ENCODE assay signal across 8 cellular contexts in genomic region chr6:134822920-134823430, GRCh38.
DNase-seq lines count a peak whose midpoint lies in the region; ATAC-seq and TF ChIP-seq lines count a peak whose summit lies in the region.

No MANE protein-coding gene starts in this region.

- peak overlapping the region; percentile 33 to 82; a peak in 3 of 4 replicates for H4K8ac ChIP-seq in IMR-90 (ENCODE audit: low read depth in 2 of 2, low read length in 2 of 2)
- H4K8ac ChIP-seq in trophoblast cell (ENCODE audit: low read depth, low read length), result no peak overlapping the region

- H2BK15ac ChIP-seq in IMR-90 (ENCODE audit: low read depth, low read length), result peak overlapping the region; percentile 71; the same call in 1 of the 3 replicates

- POLR2A ChIA-PET in IMR-90 (lab: Charles Lee; ENCODE audit: unreplicated experiment), result no interaction called here
- POLR2A ChIA-PET in activated naive CD8-positive, alpha-beta T cell treated with anti-CD3 and anti-CD28 coated beads, Interleukin-2, amount 10 ng/mL, durations not matched to agents 7 days and 5 days (lab: Charles Lee), result no interaction called here

- no peak overlapping the region for H3K27ac Mint-ChIP-seq in activated naive CD8-positive, alpha-beta T cell treated with anti-CD3 and anti-CD28 coated beads, Interleukin-2, amount 10 ng/mL, durations not matched to agents 7 days and 5 days

- H3K9me3 ChIP-seq in IMR-90 (ENCODE audit: control insufficient read depth, insufficient read depth, low read length), result no peaks in the 10 kb centered on the region; the same call in 1 of the 2 replicates
- no peaks in the 10 kb centered on the region for H3K9me3 ChIP-seq in NT2/D1 (ENCODE audit: insufficient read depth, low read length)
- peaks cover 2% of the 10 kb centered on the region for H3K9me3 ChIP-seq in trophoblast cell (ENCODE audit: insufficient read depth, low read depth, low read length)

- TF ChIP-seq RAD21 in IMR-90 (IDR thresholded peaks at IDR 0.05; ENCODE audit: low read length), result peak; percentile 100

- H3K79me2 ChIP-seq in trophoblast cell (ENCODE audit: control insufficient read depth, insufficient read depth, low read length, poor library complexity), result no peaks in the 10 kb centered on the region

- TF ChIP-seq CTCF in IMR-90 (conservative IDR thresholded peaks at IDR 0.05; ENCODE audit: low read depth, low read length), result peak; percentile 99

- no peaks in the 10 kb centered on the region for H3K36me3 ChIP-seq in IMR-90 (ENCODE audit: control insufficient read depth, insufficient read depth, low read length)
- H3K36me3 ChIP-seq in NT2/D1 (ENCODE audit: insufficient read depth, insufficient read length, low read length), result no peaks in the 10 kb centered on the region
- H3K36me3 ChIP-seq in trophoblast cell (ENCODE audit: control insufficient read depth in 1 of 2, insufficient read depth in 2 of 2, low read length in 2 of 2), result no peaks in the 10 kb centered on the region

- H2BK12ac ChIP-seq in trophoblast cell (ENCODE audit: low read length), result no peak overlapping the region

- H2AK9ac ChIP-seq in IMR-90 (replicated peaks; ENCODE audit: low read depth, low read length, poor library complexity), result peak overlapping the region; percentile 77

- peaks cover 6% of the 10 kb centered on the region for H3K4me1 Mint-ChIP-seq in activated naive CD8-positive, alpha-beta T cell treated with anti-CD3 and anti-CD28 coated beads, Interleukin-2, amount 10 ng/mL, durations not matched to agents 7 days and 5 days

- no peak overlapping the region for H3K4me3 ChIP-seq in IMR-90 (ENCODE audit: insufficient read depth, low read depth, low read length)
- no peak overlapping the region for H3K4me3 ChIP-seq in NT2/D1 (ENCODE audit: insufficient read length, low read depth)
- no peak overlapping the region for H3K4me3 ChIP-seq in trophoblast cell (ENCODE audit: low read depth, low read length)

- H3K14ac ChIP-seq in IMR-90 (replicated peaks; ENCODE audit: low read depth, low read length) (peak overlapping the region; percentile 56; the same call in 1 of the 2 replicates), trophoblast cell (ENCODE audit: low read length) (no peak overlapping the region)

- in situ Hi-C loops in IMR-90 (cut with MboI; ENCODE audit: low sequenced_read_pairs), result loop anchor here (5.0 kb wide), 1 partner anchor 656 kb away; no protein-coding TSS in a partner anchor

- CTCF ChIA-PET in IMR-90 (lab: Yijun Ruan, JAX), result interaction anchor here (0.5 to 1.8 kb wide), 14 partner anchors 8 to 674 kb away, joined by 3 to 11 read pairs (median 4); no protein-coding TSS in a partner anchor

- ATAC-seq in GM21529 (IDR thresholded peaks at IDR 0.05; ENCODE audit: unreplicated experiment) (peak; percentile 83), IMR-90 (ENCODE audit: low read depth) (peak; percentile 95), Right ventricle myocardium superior (ENCODE audit: poor library complexity) (peak; percentile 84), HG03571 (IDR thresholded peaks at IDR 0.05; ENCODE audit: unreplicated experiment) (no peak)
- ATAC-seq in activated naive CD8-positive, alpha-beta T cell treated with anti-CD3 and anti-CD28 coated beads, Interleukin-2, amount 10 ng/mL, durations not matched to agents 7 days and 5 days (ENCODE audit: low read depth), result peak; percentile 81

- H2AK5ac ChIP-seq in IMR-90 (ENCODE audit: low read depth, low read length) (peak overlapping the region; percentile 88; the same call in 1 of the 2 replicates), trophoblast cell (ENCODE audit: low read length) (no peak overlapping the region)

- peak overlapping the region; percentile 80 for H3K18ac ChIP-seq in IMR-90 (ENCODE audit: low read depth, low read length)
- H3K18ac ChIP-seq in trophoblast cell (ENCODE audit: low read length), result no peak overlapping the region

- H3K4me2 ChIP-seq in IMR-90 (ENCODE audit: low read depth, low read length), result peak overlapping the region; percentile 55; the same call in 1 of the 2 replicates
- no peak overlapping the region for H3K4me2 ChIP-seq in trophoblast cell (ENCODE audit: low read length)

- H3K79me1 ChIP-seq in IMR-90 (ENCODE audit: low read depth in 1 of 2, low read length in 2 of 2) (no peaks in the 10 kb centered on the region), trophoblast cell (ENCODE audit: low read length) (no peaks in the 10 kb centered on the region)

- H3K9me3 Mint-ChIP-seq in activated naive CD8-positive, alpha-beta T cell treated with anti-CD3 and anti-CD28 coated beads, Interleukin-2, amount 10 ng/mL, durations not matched to agents 7 days and 5 days, result no peaks in the 10 kb centered on the region

- BruUV-seq in IMR-90 (replicated peaks; lab: Mats Ljungman, UMichigan), result no TSS peak

- H3K9ac ChIP-seq in IMR-90 (ENCODE audit: low read depth, low read length) (peak overlapping the region; percentile 37; the same call in 1 of the 2 replicates), NT2/D1 (ENCODE audit: insufficient read length, low read depth) (no peak overlapping the region), trophoblast cell (ENCODE audit: low read length) (no peak overlapping the region)

- dilution Hi-C loops in IMR-90 (cut with HindIII; ENCODE audit: low sequenced_read_pairs, unreplicated experiment), result loop anchor here (10.0 kb wide), 2 partner anchors 178 to 658 kb away; no protein-coding TSS in a partner anchor

- H2AFZ ChIP-seq in IMR-90 (replicated peaks; ENCODE audit: low read length, poor library complexity) (peak overlapping the region; percentile 85), trophoblast cell (ENCODE audit: insufficient read depth, low read length, poor library complexity) (no peak overlapping the region)

- H4K12ac ChIP-seq in trophoblast cell (ENCODE audit: low read depth, low read length), result no peak overlapping the region

- H3K27me3 ChIP-seq in IMR-90 (ENCODE audit: control insufficient read depth, insufficient read depth, low read length) (no peaks in the 10 kb centered on the region), NT2/D1 (ENCODE audit: insufficient read depth, insufficient read length) (no peaks in the 10 kb centered on the region), trophoblast cell (ENCODE audit: insufficient read depth, low read length) (no peaks in the 10 kb centered on the region)

- no peaks in the 10 kb centered on the region for H3K36me3 Mint-ChIP-seq in activated naive CD8-positive, alpha-beta T cell treated with anti-CD3 and anti-CD28 coated beads, Interleukin-2, amount 10 ng/mL, durations not matched to agents 7 days and 5 days

- H4K5ac ChIP-seq in IMR-90 (ENCODE audit: low read depth, low read length), result peak overlapping the region; percentile 72

- intact Hi-C loops in IMR-90 (cut with micrococcal nuclease) (loop anchor here (1.0 to 5.0 kb wide), 6 partner anchors 118 to 667 kb away; no protein-coding TSS in a partner anchor), Right ventricle myocardium superior (cut with DNase I) (loop anchor here (5.0 kb wide), 2 partner anchors 181 to 651 kb away; no protein-coding TSS in a partner anchor)

- peak overlapping the region; percentile 97 for H2BK20ac ChIP-seq in IMR-90 (ENCODE audit: low read depth, low read length)

- H3K27ac ChIP-seq in IMR-90 (ENCODE audit: insufficient read depth, low read length), result peak overlapping the region; percentile 77
- no peak overlapping the region for H3K27ac ChIP-seq in trophoblast cell (ENCODE audit: low read depth, low read length)

- H3K4ac ChIP-seq in IMR-90 (ENCODE audit: low read depth, low read length) (peak overlapping the region; percentile 89), trophoblast cell (ENCODE audit: low read depth, low read length) (no peak overlapping the region)

- H3K56ac ChIP-seq in IMR-90 (ENCODE audit: extremely low read depth, insufficient read depth, low read length), result peak overlapping the region; percentile 77

- H3K9me1 ChIP-seq in IMR-90 (ENCODE audit: insufficient read depth, low read length), result 0 out of 2 replicates have a peak, but pooled peaks cover 4% of the 10 kb centered on the region

- peak overlapping the region; percentile 86 for H2BK5ac ChIP-seq in IMR-90 (ENCODE audit: low read depth, low read length, poor library complexity, severe bottlenecking)
- H2BK5ac ChIP-seq in trophoblast cell (ENCODE audit: low read depth, low read length, poor library complexity), result no peak overlapping the region

- peaks cover 5% of the 10 kb centered on the region for H3K27me3 Mint-ChIP-seq in activated naive CD8-positive, alpha-beta T cell treated with anti-CD3 and anti-CD28 coated beads, Interleukin-2, amount 10 ng/mL, durations not matched to agents 7 days and 5 days

- H4K20me1 ChIP-seq in IMR-90 (ENCODE audit: insufficient read depth, low read length), result no peaks in the 10 kb centered on the region

- DNase-seq in EH (ENCODE audit: low read depth) (peak; percentile 88), IMR-90 (peak; percentile 90), NT2/D1 (ENCODE audit: low read depth, low spot score) (peak; percentile 71), Right ventricle myocardium superior (peak; percentile 55), trophoblast cell (peak; percentile 67 to 97)
- DNase-seq in activated naive CD8-positive, alpha-beta T cell treated with anti-CD3 and anti-CD28 coated beads, Interleukin-2, amount 10 ng/mL, durations not matched to agents 7 days and 5 days, result peak; percentile 43

- 0% methylated on average over 2 of the region's 10 CpGs; no CpG with 5 or more reads in 1 of the 2 experiments for WGBS in IMR-90 (ENCODE audit: extremely low coverage in 2 of 2, insufficient read length in 1 of 2), 2 experiments
- WGBS in trophoblast cell (ENCODE audit: extremely low coverage, insufficient coverage, insufficient read length), result no CpG with 5 or more reads among the region's 10 CpGs

- H3K23ac ChIP-seq in IMR-90 (ENCODE audit: low read depth, low read length) (no peak overlapping the region), trophoblast cell (ENCODE audit: low read length) (no peak overlapping the region)

- peak overlapping the region; percentile 83 for H4K91ac ChIP-seq in IMR-90 (ENCODE audit: insufficient read depth, low read depth, low read length)
- no peak overlapping the region for H4K91ac ChIP-seq in trophoblast cell (ENCODE audit: low read depth, low read length)

- peaks cover 11% of the 10 kb centered on the region for H3K4me1 ChIP-seq in IMR-90 (ENCODE audit: control insufficient read depth, insufficient read depth, low read length)
- H3K4me1 ChIP-seq in NT2/D1 (ENCODE audit: insufficient read depth, insufficient read length), result no peaks in the 10 kb centered on the region
- H3K4me1 ChIP-seq in trophoblast cell (ENCODE audit: control insufficient read depth in 1 of 2, insufficient read depth in 2 of 2, low read length in 2 of 2), result no peaks in the 10 kb centered on the region

- peak overlapping the region; percentile 96 for H2BK120ac ChIP-seq in IMR-90 (ENCODE audit: low read depth, low read length)
- H2BK120ac ChIP-seq in trophoblast cell (ENCODE audit: insufficient read depth, low read length, poor library complexity), result no peak overlapping the region

- no peak overlapping the region for H3K4me3 Mint-ChIP-seq in activated naive CD8-positive, alpha-beta T cell treated with anti-CD3 and anti-CD28 coated beads, Interleukin-2, amount 10 ng/mL, durations not matched to agents 7 days and 5 days

- no peak; the same call in 1 of the 2 replicates for TF ChIP-seq POLR2A in IMR-90 (IDR thresholded peaks at IDR 0.05; ENCODE audit: low read depth, low read length)

TF ChIP-seq in IMR-90, 13 proteins besides CTCF, POLR2A, EP300 and RAD21 (continues in another document):
- no peak for TF ChIP-seq MAFK (IDR thresholded peaks at IDR 0.05; ENCODE audit: low read depth, low read length)
- TF ChIP-seq NFE2L2 (IDR thresholded peaks at IDR 0.05; ENCODE audit: low read depth, low read length), result no peak
